Comparison of ENCODE assay signal across 29 cellular contexts in genomic region chr2:206113148-206113547, GRCh38. TPM values are rescaled to one million over a fixed set of nuclear protein-coding genes. Genes with fewer than 3 reads are reported as not detected.
DNase-seq lines count a peak whose midpoint lies in the region; ATAC-seq, FAIRE-seq and TF ChIP-seq lines count a peak whose summit lies in the region.
"Had no signal": no experiment of that assay in that cellular context is flagged by ENCODE, and none has a peak within 500 bp of the region (broad histone marks: within the 10 kb centered on the region; RNA-seq: fewer than 3 reads in every experiment).

No MANE protein-coding gene starts in this region.

- H3K4me3 ChIP-seq in AG10803 (ENCODE audit: low read length) = no peak overlapping the region
- H3K4me3 ChIP-seq in bronchial epithelial cell (ENCODE audit: low read depth, low read length) = no peak overlapping the region
- H3K4me3 ChIP-seq: BLaER1 treated with 17β-estradiol and CSF1 and Interleukin-3, amounts not matched to agents 10 nM and 100 nM; gastrocnemius medialis; hepatocyte; mucosa of descending colon had no signal

- H3K27me3 ChIP-seq in bronchial epithelial cell (ENCODE audit: control insufficient read depth, insufficient read depth, low read length) (no peaks in the 10 kb centered on the region), foreskin keratinocyte (no peaks in the 10 kb centered on the region)
- H3K27me3 ChIP-seq: BLaER1 treated with 17β-estradiol and CSF1 and Interleukin-3, amounts not matched to agents 10 nM and 100 nM; gastrocnemius medialis; hepatocyte had no signal

- no peaks in the 10 kb centered on the region for H3K36me3 ChIP-seq in bronchial epithelial cell (ENCODE audit: control insufficient read depth, insufficient read depth, low read length)

- peak; percentile 31 for ATAC-seq in foreskin keratinocyte
- ATAC-seq: activated CD4-positive, alpha-beta T cell treated with anti-CD3 and anti-CD28 coated beads for 36 hours; activated CD8-positive, alpha-beta T cell treated with anti-CD3 and anti-CD28 coated beads for 36 hours; activated T-helper 17 cell treated with anti-CD3 and anti-CD28 coated beads, Interleukin-2, amount 50 U/mL, for 72 hours; gastrocnemius medialis; mucosa of descending colon; natural killer cell; stimulated activated memory B cell treated with anti-CD40 and anti-IgM and Interleukin-4, amounts not matched to agents 10 μg/mL and 1 μg/mL and 100 μg/mL, for 72 hours had no signal

- peaks cover 7% of the 10 kb centered on the region for H3K4me1 ChIP-seq in foreskin keratinocyte
- H3K4me1 ChIP-seq: gastrocnemius medialis had no signal

- DNase-seq in AG10803 (ENCODE audit: low read depth) (peak; percentile 18), HCEC 1CT (peak; percentile 65), bronchial epithelial cell (ENCODE audit: low read depth) (peak; percentile 47), foreskin keratinocyte (no peak), HuH-7 (ENCODE audit: low spot score) (no peak), NCI-H2107 treated with DMSO at 0.1 percent for 48 hours (lab: John Stamatoyannopoulos, UW; ENCODE audit: unreplicated experiment) (no peak), D341Med (ENCODE audit: low spot score) (no peak), GM19239 (ENCODE audit: insufficient read length, low spot score) (no peak)
- DNase-seq: activated CD4-positive, alpha-beta T cell treated with anti-CD3 and anti-CD28 coated beads for 36 hours; activated CD8-positive, alpha-beta memory T cell treated with anti-CD3 and anti-CD28 coated beads, Interleukin-2, amount 50 U/mL, for 48 hours; activated CD8-positive, alpha-beta T cell treated with anti-CD3 and anti-CD28 coated beads for 36 hours; activated naive CD4-positive, alpha-beta T cell treated with anti-CD3 and anti-CD28 coated beads, Interleukin-2, amount 10 ng/mL, durations not matched to agents 7 days and 5 days; amniotic stem cell; DMS153; gastrocnemius medialis; GDM1; left cardiac atrium; mucosa of descending colon; natural killer cell; NCI-H2107; NCI-H748 treated with DMSO at 0.1 percent for 48 hours had no signal

- TF ChIP-seq CTCF in AG10803 (conservative IDR thresholded peaks at IDR 0.05; ENCODE audit: low read length) = no peak
- TF ChIP-seq CTCF in bronchial epithelial cell (IDR thresholded peaks at IDR 0.05; ENCODE audit: insufficient read depth, low read length, severe bottlenecking) = no peak
- no peak for TF ChIP-seq CTCF in foreskin keratinocyte (conservative IDR thresholded peaks at IDR 0.05)

- FAIRE-seq in bronchial epithelial cell (lab: Jason Lieb, UNC) = no peak
- FAIRE-seq in GM19239 (lab: Jason Lieb, UNC) = no peak
- FAIRE-seq: endothelial cell of umbilical vein, H1, RCC 7860 had no signal

- H3K27ac ChIP-seq in foreskin keratinocyte = no peak overlapping the region
- H3K27ac ChIP-seq: BLaER1 treated with 17β-estradiol and CSF1 and Interleukin-3, amounts not matched to agents 10 nM and 100 nM; gastrocnemius medialis; hepatocyte; KMS-11 had no signal

RNA-seq across cellular contexts. Expression of gene INO80D, which starts 27.2 kb away (rescaled TPM):
- total RNA-seq in bronchial epithelial cell = 7.6 and 7.7 TPM in 2 replicates
- total RNA-seq in foreskin keratinocyte = 9.4 and 10.2 TPM in 2 replicates
- polyA plus RNA-seq in foreskin keratinocyte = 0.79 and 0.82 TPM in 2 replicates

RNA-seq across cellular contexts. Expression of gene NDUFS1, which starts 46.1 kb away (rescaled TPM):
- total RNA-seq in bronchial epithelial cell = 72.5 and 103 TPM in 2 replicates
- total RNA-seq in foreskin keratinocyte = 74.4 and 76.6 TPM in 2 replicates
- 26.8 and 32.7 TPM in 2 replicates for polyA plus RNA-seq in foreskin keratinocyte

RNA-seq across cellular contexts. Expression of gene EEF1B2, which starts 46.5 kb away (rescaled TPM):
- total RNA-seq in bronchial epithelial cell = 816 and 1,045 TPM in 2 replicates
- 774 and 849 TPM in 2 replicates for total RNA-seq in foreskin keratinocyte
- polyA plus RNA-seq in foreskin keratinocyte = 1,014 and 1,071 TPM in 2 replicates

Comparison
In these comparisons a context has a peak if more than half of its experiments do, and no peak if none do; other contexts are left out.
1. DNase-seq: peak in AG10803 (single experiment), HCEC 1CT (single experiment) and bronchial epithelial cell (single experiment); none in foreskin keratinocyte (0 of 2), HuH-7 (single experiment), NCI-H2107 treated with DMSO at 0.1 percent for 48 hours (single experiment), D341Med (single experiment) and GM19239 (single experiment).